ENCODE assay signal across 1 cellular context in the genomic region with DNA sequence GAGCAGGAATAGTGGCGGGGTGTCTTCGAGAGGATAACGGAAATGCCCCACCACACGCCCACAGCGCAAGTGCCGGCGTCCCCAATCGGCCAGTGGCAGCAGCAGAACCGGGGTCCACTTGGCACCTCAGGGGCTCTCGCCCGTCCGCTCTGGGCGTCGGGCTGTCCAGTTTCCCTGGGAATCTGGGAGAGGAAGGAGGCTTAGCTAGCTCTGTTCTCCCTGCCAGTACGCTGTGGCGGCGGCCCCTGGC.
TF ChIP-seq lines count a peak whose summit lies in the region.

No MANE protein-coding gene starts in this region.

TF ChIP-seq in H1, 55 proteins besides CTCF, POLR2A, EP300 and RAD21 (continued from another document):
- 0 out of 2 replicates have a peak, but pooled peaks have one; percentile 39 for TF ChIP-seq E2F6 (IDR thresholded peaks at IDR 0.05)
- TF ChIP-seq TAF1 (IDR thresholded peaks at IDR 0.05; ENCODE audit: low read depth, low read length) = peak; percentile 29; the same call in 1 of the 2 replicates
- peak; percentile 16; the same call in 1 of the 2 replicates for TF ChIP-seq SUZ12 (IDR thresholded peaks at IDR 0.05; ENCODE audit: low read length)
- TF ChIP-seq TAF7 (optimal IDR thresholded peaks at IDR 0.05; ENCODE audit: borderline replicate concordance, low read depth, low read length) = peak; percentile 16
